Comparison of ENCODE assay signal across 8 cellular contexts in the genomic region with DNA sequence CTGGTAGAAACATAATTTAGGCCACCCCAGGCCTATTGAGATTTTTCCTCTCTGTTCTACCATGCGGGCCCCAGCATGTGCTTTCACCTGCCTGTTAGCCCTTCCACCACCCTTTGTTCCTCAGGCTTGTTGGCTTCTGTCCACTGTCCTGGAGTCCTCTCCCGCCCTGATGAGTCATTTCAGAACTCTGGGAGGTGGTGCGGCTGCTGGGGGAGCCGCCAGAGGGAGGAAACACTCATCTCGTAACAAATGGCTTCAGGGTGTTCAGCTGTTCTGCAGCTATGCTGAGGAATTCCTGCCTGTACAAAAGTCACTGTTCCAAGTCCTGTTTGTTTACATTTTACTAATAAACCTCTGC. TPM values are rescaled to one million over a fixed set of nuclear protein-coding genes. Genes with fewer than 3 reads are reported as not detected.
DNase-seq lines count a peak whose midpoint lies in the region; ATAC-seq, FAIRE-seq and TF ChIP-seq lines count a peak whose summit lies in the region.

No MANE protein-coding gene starts in this region.

- FAIRE-seq in islet of Langerhans (lab: Jason Lieb, UNC): peak; percentile 45

- intact Hi-C loops in body of pancreas (cut with DNase I) (no loop called here), spleen (cut with DNase I; ENCODE audit: low total_unique reads) (no loop called here)

- ATAC-seq in body of pancreas (peak; percentile 96), HG02763 (IDR thresholded peaks at IDR 0.05; ENCODE audit: unreplicated experiment) (no peak), GM19035 (IDR thresholded peaks at IDR 0.05; ENCODE audit: unreplicated experiment) (no peak)

- H3K36me3 ChIP-seq in body of pancreas (replicated peaks in 1 of 2; ENCODE audit: insufficient read depth in 1 of 2, low read depth in 2 of 2): no peaks in the 10 kb centered on the region
- no peaks in the 10 kb centered on the region for H3K36me3 ChIP-seq in spleen

- no peak overlapping the region for H3K4me3 ChIP-seq in body of pancreas
- H3K4me3 ChIP-seq in spleen: no peak overlapping the region

- TF ChIP-seq CTCF in body of pancreas (IDR thresholded peaks at IDR 0.05) (peak in 5 of 7 experiments; percentile 13 to 65 (median 46)), spleen (IDR thresholded peaks at IDR 0.05 in 8 of 11, conservative IDR thresholded peaks at IDR 0.05 in 3 of 11) (peak in 9 of 11 experiments; percentile 17 to 64 (median 40))

- H3K4me1 ChIP-seq in body of pancreas (peaks cover 11% of the 10 kb centered on the region), spleen (peaks cover 0 to 17% (median 9%) of the 10 kb centered on the region in 6 donors)

- H3K27ac ChIP-seq in body of pancreas (peak overlapping the region in 3 of 4 donors; percentile 63 to 76 (median 76)), spleen (peak overlapping the region in 2 of 8 donors; percentile 8 to 10)

- peak in 10 of 14 donors; percentile 4 to 73 (median 34) for DNase-seq in C1 segment of cervical spinal cord (lab: John Stamatoyannopoulos, UW)
- peak; percentile 76 for DNase-seq in MV-4-11 (lab: John Stamatoyannopoulos, UW)
- DNase-seq in body of pancreas: peak; percentile 64 to 87 (median 78)
- peak; percentile 74 for DNase-seq in spleen
- DNase-seq in NCI-H526 treated with DMSO at 0.1 percent for 48 hours (lab: John Stamatoyannopoulos, UW): no peak

- WGBS in body of pancreas, 2 donors: 24 to 49% methylated on average over 5 of the region's 5 CpGs
- 33 to 51% (median 44%) methylated on average over 5 of the region's 5 CpGs for whole genome bisulfite sequencing in spleen, 5 donors

- TF ChIP-seq POLR2A in body of pancreas (IDR thresholded peaks at IDR 0.05) (peak in 1 of 3 donors; percentile 17), spleen (IDR thresholded peaks at IDR 0.05) (no peak)

- H3K27me3 ChIP-seq in body of pancreas (no peaks in the 10 kb centered on the region), spleen (replicated peaks in 1 of 7) (no peaks in the 10 kb centered on the region)

- H3K9me3 ChIP-seq in body of pancreas (no peaks in the 10 kb centered on the region), spleen (no peaks in the 10 kb centered on the region)

RNA-seq across cellular contexts. Expression of a gene that starts 36.3 kb away (rescaled TPM):
- total RNA-seq in body of pancreas (not detected), spleen (10 to 100 TPM in 1 of 7 donors, 1 to 10 TPM in 6; 4.3 to 14.0 (median 6.9) TPM)
- polyA plus RNA-seq in spleen: 10 to 100 TPM in 1 of 3 donors, 1 to 10 TPM in 2; 1.6 to 14.1 (median 4.0) TPM

Comparison
In these comparisons a context has a peak if more than half of its experiments do, and no peak if none do; other contexts are left out.
1. RNA of a gene that starts 36.3 kb away (total RNA-seq): 4.3 to 14.0 TPM in spleen; not detected in body of pancreas; every median in the first group is over 4 times any median in the second.